16 cellular contexts compared by ENCODE assay signal in genomic region chr9:137716694-137717287, GRCh38.
DNase-seq lines count a peak whose midpoint lies in the region; ATAC-seq, FAIRE-seq and TF ChIP-seq lines count a peak whose summit lies in the region.
"Had no signal": no experiment of that assay in that cellular context is flagged by ENCODE, and none has a peak within 500 bp of the region (broad histone marks: within the 10 kb centered on the region; RNA-seq: fewer than 3 reads in every experiment).

No MANE protein-coding gene starts in this region.

- peaks cover 1 to 44% of the 10 kb centered on the region in 2 experiments; a peak in 4 of 5 replicates for H3K36me3 ChIP-seq in HepG2 (replicated peaks in 1 of 2; ENCODE audit: control insufficient read depth in 1 of 2, insufficient read depth in 2 of 2, low read length in 2 of 2)
- H3K36me3 ChIP-seq in right lobe of liver, result peaks cover 0 to 27% (median 3%) of the 10 kb centered on the region in 4 donors
- H3K36me3 ChIP-seq in BE2C, result peaks cover 27% of the 10 kb centered on the region

- H3K27me3 Mint-ChIP-seq in T-helper 17 cell (no peaks in the 10 kb centered on the region), memory B cell (no peaks in the 10 kb centered on the region)

- no TSS peak for BruUV-seq in HepG2 (replicated peaks; lab: Mats Ljungman, UMichigan)

- no peak overlapping the region for H2AFZ ChIP-seq in HepG2 (ENCODE audit: low read length)
- H2AFZ ChIP-seq: GM23248 had no signal

- H3K27me3 ChIP-seq in HepG2 (ENCODE audit: control insufficient read depth in 1 of 2, insufficient read depth in 2 of 2, low read length in 2 of 2), result no peaks in the 10 kb centered on the region
- no peaks in the 10 kb centered on the region for H3K27me3 ChIP-seq in right lobe of liver
- H3K27me3 ChIP-seq in BE2C, result no peaks in the 10 kb centered on the region
- H3K27me3 ChIP-seq: heart right ventricle had no signal

- H3K9ac ChIP-seq in HepG2 (ENCODE audit: insufficient read depth, low read depth, low read length), result no peak overlapping the region
- H3K9ac ChIP-seq: GM23248 had no signal

- ATAC-seq in HepG2 (peak; percentile 28; the same call in 2 of the 3 replicates), right lobe of liver (no peak), T-helper 17 cell (no peak), memory B cell (ENCODE audit: low read depth) (no peak)
- ATAC-seq: WTC11 had no signal

- H3K27ac ChIP-seq in HepG2 (ENCODE audit: extremely low read length, insufficient read depth, low read length) (no peak overlapping the region), right lobe of liver (no peak overlapping the region)
- H3K27ac ChIP-seq: GM23248, heart right ventricle had no signal

- no peaks in the 10 kb centered on the region for H3K4me1 ChIP-seq in HepG2 (ENCODE audit: insufficient read depth, low read length)
- no peaks in the 10 kb centered on the region for H3K4me1 ChIP-seq in right lobe of liver
- no peaks in the 10 kb centered on the region for H3K4me1 ChIP-seq in BE2C

- H3K9me3 ChIP-seq in HepG2 (ENCODE audit: low read length), result no peaks in the 10 kb centered on the region
- no peaks in the 10 kb centered on the region for H3K9me3 ChIP-seq in right lobe of liver
- H3K9me3 ChIP-seq in T-helper 17 cell (ENCODE audit: control insufficient read depth, low read length, poor library complexity, severe bottlenecking), result no peaks in the 10 kb centered on the region
- H3K9me3 ChIP-seq in BE2C, result peaks cover 3% of the 10 kb centered on the region; the same call in 1 of the 2 replicates

- peaks cover 9% of the 10 kb centered on the region for H3K36me3 Mint-ChIP-seq in T-helper 17 cell (ENCODE audit: low read depth)
- peaks cover 49% of the 10 kb centered on the region for H3K36me3 Mint-ChIP-seq in memory B cell

- POLR2A ChIA-PET in HepG2 (lab: Yijun Ruan, JAX), result no interaction called here
- POLR2A ChIA-PET in GM10248 (lab: Yijun Ruan, JAX), result no interaction called here

- H4K20me1 ChIP-seq in HepG2 (ENCODE audit: insufficient read depth, low read length), result no peaks in the 10 kb centered on the region

- in situ Hi-C loops in HepG2 (cut with HindIII; ENCODE audit: extremely low pct_ligation_motif_present, low pct_unique_long_range_greater_than_20kb), result no loop called here

- TF ChIP-seq POLR2A in HepG2 (IDR thresholded peaks at IDR 0.05; ENCODE audit: insufficient read depth in 1 of 2, low read depth in 2 of 2, low read length in 2 of 2) (no peak), right lobe of liver (IDR thresholded peaks at IDR 0.05) (no peak)

- no peak for TF ChIP-seq EP300 in HepG2 (IDR thresholded peaks at IDR 0.05; ENCODE audit: low read depth in 2 of 2, low read length in 2 of 2)
- TF ChIP-seq EP300 in HepG2 (CRISPR knock-in tag; IDR thresholded peaks at IDR 0.05; ENCODE audit: borderline replicate concordance), result no peak

- H3K79me2 ChIP-seq in HepG2 (ENCODE audit: insufficient read depth, low read length), result peaks cover 2% of the 10 kb centered on the region

- H3K4me1 Mint-ChIP-seq in T-helper 17 cell, result peaks cover 17% of the 10 kb centered on the region
- H3K4me1 Mint-ChIP-seq in memory B cell, result peaks cover 28% of the 10 kb centered on the region

- H3K4me3 ChIP-seq in HepG2 (replicated peaks in 1 of 3; ENCODE audit: insufficient read depth in 1 of 3, low read depth in 2 of 3, low read length in 3 of 3) (no peak overlapping the region), right lobe of liver (no peak overlapping the region), BE2C (ENCODE audit: low read depth, low read length) (no peak overlapping the region)
- H3K4me3 ChIP-seq: GM23248, heart right ventricle had no signal

- no peak for TF ChIP-seq RAD21 in HepG2 (CRISPR knock-in tag; IDR thresholded peaks at IDR 0.05)

- WGBS in HepG2 (ENCODE audit: low lambda C conversion rate), result 95% methylated on average over 25 of the region's 25 CpGs
- WGBS in right lobe of liver (ENCODE audit: insufficient coverage, low coverage, low lambda C conversion rate, missing lambda C conversion rate), result 94% methylated on average over 6 of the region's 25 CpGs

- DNase-seq in HepG2 (ENCODE audit: low spot score) (no peak), right lobe of liver (no peak), T-helper 17 cell (no peak), memory B cell (ENCODE audit: low spot score in 2 of 2) (no peak), BE2C (no peak), anterior cingulate cortex (lab: John Stamatoyannopoulos, UW) (no peak), GM10248 (ENCODE audit: extremely low spot score) (no peak), foreskin melanocyte (no peak)
- DNase-seq: effector CD4-positive, alpha-beta T cell; GM23248; heart right ventricle; mesendoderm; NCI-H1694 treated with DMSO at 0.1 percent for 48 hours; NK-92 treated with Interleukin-12 subunit alpha and Interleukin-12 subunit beta, amount 100 ng/mL, for 24 hours had no signal

- CTCF ChIA-PET in HepG2 (lab: Yijun Ruan, JAX; ENCODE audit: low intra/inter-chr PET ratio, low total read pairs), result no interaction called here
- CTCF ChIA-PET in GM10248 (lab: Yijun Ruan, JAX), result no interaction called here

- TF ChIP-seq CTCF in HepG2 (CRISPR knock-in tag; IDR thresholded peaks at IDR 0.05) (no peak), right lobe of liver (IDR thresholded peaks at IDR 0.05) (no peak), BE2C (IDR thresholded peaks at IDR 0.05; ENCODE audit: low read depth, low read length) (no peak), GM10248 (IDR thresholded peaks at IDR 0.05; ENCODE audit: control extremely low read depth, extremely low read depth, low read depth, missing control alignments) (no peak)

- H3K9me3 Mint-ChIP-seq in memory B cell, result peaks cover 10% of the 10 kb centered on the region

- FAIRE-seq in HepG2 (lab: Jason Lieb, UNC), result no peak
- FAIRE-seq: keratinocyte had no signal

- no peak overlapping the region for H3K27ac Mint-ChIP-seq in T-helper 17 cell
- peak overlapping the region; percentile 96 for H3K27ac Mint-ChIP-seq in memory B cell
- H3K27ac Mint-ChIP-seq: WTC11 had no signal

- intact Hi-C loops in HepG2 (cut with micrococcal nuclease; ENCODE audit: unreplicated experiment) (no loop called here), right lobe of liver (cut with DNase I) (no loop called here)

- no peak overlapping the region for H3K4me2 ChIP-seq in HepG2 (ENCODE audit: low read depth, low read length)

- H3K4me3 Mint-ChIP-seq in T-helper 17 cell, result peak overlapping the region; percentile 1
- H3K4me3 Mint-ChIP-seq in memory B cell, result no peak overlapping the region
- H3K4me3 Mint-ChIP-seq: WTC11 had no signal

TF ChIP-seq in HepG2, 621 proteins besides CTCF, POLR2A, EP300 and RAD21:
- TF ChIP-seq PHF5A (CRISPR knock-in tag; IDR thresholded peaks at IDR 0.05; ENCODE audit: low read depth, unreplicated experiment), result no peak
- no peak for TF ChIP-seq DBP (CRISPR knock-in tag; IDR thresholded peaks at IDR 0.05; ENCODE audit: not compliant biosample characterization)
- TF ChIP-seq ZNF557 (CRISPR knock-in tag; IDR thresholded peaks at IDR 0.05), result no peak
- TF ChIP-seq NFYC (CRISPR knock-in tag; IDR thresholded peaks at IDR 0.05), result no peak
- TF ChIP-seq KDM3A (CRISPR knock-in tag; IDR thresholded peaks at IDR 0.05; ENCODE audit: low read depth), result no peak
- no peak for TF ChIP-seq HMG20B (CRISPR knock-in tag; conservative IDR thresholded peaks at IDR 0.05)
- no peak for TF ChIP-seq MXD4 (CRISPR knock-in tag; IDR thresholded peaks at IDR 0.05)
- no peak for TF ChIP-seq MZF1 (CRISPR knock-in tag; IDR thresholded peaks at IDR 0.05; ENCODE audit: borderline replicate concordance)
